ENCODE assay signal across 29 cellular contexts in genomic region chr15:64289550-64289949, GRCh38.
"Had no signal": no experiment of that assay in that cellular context is flagged by ENCODE, and none has a peak within 500 bp of the region (broad histone marks: within the 10 kb centered on the region; RNA-seq: fewer than 3 reads in every experiment).

No MANE protein-coding gene starts in this region.

- DNase-seq: colonic mucosa; effector CD8-positive, alpha-beta T cell; endodermal cell; foreskin keratinocyte; glutamatergic neuron; hypothalamus; immature natural killer cell; islet precursor cell; kidney glomerular epithelial cell; left ventricle myocardium superior; naive thymus-derived CD8-positive, alpha-beta T cell; nephron progenitor cell; nucleus accumbens; stimulated activated CD4-positive, alpha-beta T cell treated with anti-CD3 and anti-CD28 coated beads, Interleukin-2, amount 100 ng/mL, for 24 hours; stimulated activated CD4-positive, alpha-beta T cell treated with anti-CD3 and anti-CD28 coated beads, Interleukin-4, amount 100 ng/mL, for 24 hours; stimulated activated naive CD4-positive, alpha-beta T cell treated with Interleukin-2 at 50 U/mL for 16 hours; substantia nigra; testis; tibial artery had no signal

- FAIRE-seq: endothelial cell of umbilical vein had no signal

- H3K9me3 Mint-ChIP-seq: dendritic cell treated with granulocyte-macrophage colony-stimulating factor and Interleukin-4, amounts not matched to agents 40 ng/mL and 50 ng/mL, for 4 days; endodermal cell; immature natural killer cell; naive thymus-derived CD8-positive, alpha-beta T cell; nephron progenitor cell; stimulated activated effector memory CD8-positive, alpha-beta T cell treated with anti-CD3 and anti-CD28 coated beads, Interleukin-12 subunit alpha, Interleukin-12 subunit beta, amount 100 ng/mL, for 72 hours; type B pancreatic cell had no signal

- H3K27ac Mint-ChIP-seq: dendritic cell treated with granulocyte-macrophage colony-stimulating factor and Interleukin-4, amounts not matched to agents 40 ng/mL and 50 ng/mL, for 4 days; immature natural killer cell; naive thymus-derived CD8-positive, alpha-beta T cell; stimulated activated effector memory CD8-positive, alpha-beta T cell treated with anti-CD3 and anti-CD28 coated beads, Interleukin-12 subunit alpha, Interleukin-12 subunit beta, amount 100 ng/mL, for 72 hours; type B pancreatic cell had no signal

- H3K4me1 ChIP-seq: colonic mucosa, foreskin keratinocyte, gastroesophageal sphincter, lower lobe of right lung, prostate gland, right atrium auricular region, testis, tibial artery had no signal

- H3K27me3 ChIP-seq: colonic mucosa, esophagus muscularis mucosa, foreskin keratinocyte, gastroesophageal sphincter, right atrium auricular region, testis, tibial artery had no signal

- ATAC-seq: foreskin keratinocyte; gastroesophageal sphincter; left ventricle myocardium superior; naive thymus-derived CD8-positive, alpha-beta T cell; sciatic nerve; stimulated activated effector memory CD8-positive, alpha-beta T cell treated with anti-CD3 and anti-CD28 coated beads, Interleukin-12 subunit alpha, Interleukin-12 subunit beta, amount 100 ng/mL, for 72 hours had no signal

- H3K27ac ChIP-seq: colonic mucosa, esophagus muscularis mucosa, foreskin keratinocyte, gastroesophageal sphincter, lower lobe of right lung, prostate gland, right atrium auricular region, testis, tibial artery had no signal

- H3K36me3 ChIP-seq: colonic mucosa, esophagus muscularis mucosa, gastroesophageal sphincter, lower lobe of right lung, prostate gland, right atrium auricular region, tibial artery had no signal

- H3K4me3 Mint-ChIP-seq: dendritic cell treated with granulocyte-macrophage colony-stimulating factor and Interleukin-4, amounts not matched to agents 40 ng/mL and 50 ng/mL, for 4 days; endodermal cell; immature natural killer cell; naive thymus-derived CD8-positive, alpha-beta T cell; nephron progenitor cell; stimulated activated effector memory CD8-positive, alpha-beta T cell treated with anti-CD3 and anti-CD28 coated beads, Interleukin-12 subunit alpha, Interleukin-12 subunit beta, amount 100 ng/mL, for 72 hours; type B pancreatic cell had no signal

- H3K36me3 Mint-ChIP-seq: immature natural killer cell; stimulated activated effector memory CD8-positive, alpha-beta T cell treated with anti-CD3 and anti-CD28 coated beads, Interleukin-12 subunit alpha, Interleukin-12 subunit beta, amount 100 ng/mL, for 72 hours; type B pancreatic cell had no signal

- H3K4me3 ChIP-seq: colonic mucosa, esophagus muscularis mucosa, gastroesophageal sphincter, lower lobe of right lung, prostate gland, right atrium auricular region, testis, tibial artery had no signal

- H3K9me3 ChIP-seq: colonic mucosa, esophagus muscularis mucosa, gastroesophageal sphincter, lower lobe of right lung, prostate gland, right atrium auricular region, testis, tibial artery had no signal

- H3K27me3 Mint-ChIP-seq: dendritic cell treated with granulocyte-macrophage colony-stimulating factor and Interleukin-4, amounts not matched to agents 40 ng/mL and 50 ng/mL, for 4 days; naive thymus-derived CD8-positive, alpha-beta T cell; type B pancreatic cell had no signal
